ENCODE assay signal across 17 cellular contexts in genomic region chr3:186303985-186304384, GRCh38. TPM values are rescaled to one million over a fixed set of nuclear protein-coding genes. Genes with fewer than 3 reads are reported as not detected.
DNase-seq lines count a peak whose midpoint lies in the region; ATAC-seq and TF ChIP-seq lines count a peak whose summit lies in the region.
"Had no signal": no experiment of that assay in that cellular context is flagged by ENCODE, and none has a peak within 500 bp of the region (broad histone marks: within the 10 kb centered on the region; RNA-seq: fewer than 3 reads in every experiment).

No MANE protein-coding gene starts in this region.

- no peaks in the 10 kb centered on the region for H3K36me3 Mint-ChIP-seq in type B pancreatic cell

- H3K4me1 Mint-ChIP-seq in type B pancreatic cell (ENCODE audit: unreplicated experiment), result no peaks in the 10 kb centered on the region

- H3K4me3 ChIP-seq in HUES48 (ENCODE audit: low read depth, low read length), result no peak overlapping the region
- no peak overlapping the region for H3K4me3 ChIP-seq in ectodermal cell (ENCODE audit: insufficient read depth, low read depth, low read length)
- no peak overlapping the region for H3K4me3 ChIP-seq in thyroid gland (replicated peaks in 1 of 3)

- no peaks in the 10 kb centered on the region for H3K9me3 ChIP-seq in HUES48 (ENCODE audit: control insufficient read depth, insufficient read depth, low read length)
- H3K9me3 ChIP-seq in ectodermal cell (ENCODE audit: control insufficient read depth, low read length), result no peaks in the 10 kb centered on the region
- no peaks in the 10 kb centered on the region for H3K9me3 ChIP-seq in thyroid gland

- no peaks in the 10 kb centered on the region for H3K36me3 ChIP-seq in HUES48 (ENCODE audit: control insufficient read depth, insufficient read depth, low read length)
- no peaks in the 10 kb centered on the region for H3K36me3 ChIP-seq in ectodermal cell (ENCODE audit: control insufficient read depth, insufficient read depth, low read length)
- no peaks in the 10 kb centered on the region for H3K36me3 ChIP-seq in thyroid gland

- peaks cover 13% of the 10 kb centered on the region for H3K27me3 Mint-ChIP-seq in type B pancreatic cell

- no peak overlapping the region for H3K27ac Mint-ChIP-seq in type B pancreatic cell

- H3K9me3 Mint-ChIP-seq in type B pancreatic cell, result no peaks in the 10 kb centered on the region

- H3K27ac ChIP-seq in HUES48 (ENCODE audit: low read depth, low read length), result peak overlapping the region; percentile 52
- peak overlapping the region; percentile 38 for H3K27ac ChIP-seq in ectodermal cell (ENCODE audit: insufficient read depth, low read depth, low read length, poor library complexity, severe bottlenecking)
- no peak overlapping the region for H3K27ac ChIP-seq in thyroid gland
- H3K27ac ChIP-seq: C4-2B had no signal

- H3K4me3 Mint-ChIP-seq in type B pancreatic cell, result no peak overlapping the region

- TF ChIP-seq POLR2A in thyroid gland (IDR thresholded peaks at IDR 0.05), result no peak

- intact Hi-C loops in thyroid gland (cut with DNase I), result no loop called here

- H3K27me3 ChIP-seq in HUES48 (ENCODE audit: control insufficient read depth, insufficient read depth, low read length), result no peaks in the 10 kb centered on the region; the same call in 1 of the 2 replicates
- no peaks in the 10 kb centered on the region for H3K27me3 ChIP-seq in ectodermal cell (ENCODE audit: control insufficient read depth, insufficient read depth, low read length, poor library complexity, severe bottlenecking)
- H3K27me3 ChIP-seq in thyroid gland, result no peaks in the 10 kb centered on the region

- H3K4me1 ChIP-seq in HUES48 (ENCODE audit: control insufficient read depth, insufficient read depth, low read length) (peaks cover 14% of the 10 kb centered on the region), ectodermal cell (ENCODE audit: control insufficient read depth, insufficient read depth, low read length) (peaks cover 26% of the 10 kb centered on the region), thyroid gland (peaks cover 5 to 15% of the 10 kb centered on the region in 2 donors)

- 3 to 6% methylated on average over 11 of the region's 11 CpGs for WGBS in ectodermal cell, 2 experiments
- WGBS in thyroid gland, 2 donors, result 20 to 25% methylated on average over 10 of the region's 11 CpGs

- no peak for TF ChIP-seq CTCF in thyroid gland (IDR thresholded peaks at IDR 0.05)
- TF ChIP-seq CTCF in type B pancreatic cell (conservative IDR thresholded peaks at IDR 0.05), result no peak

- peak; percentile 40 for DNase-seq in kidney glomerular epithelial cell (lab: John Stamatoyannopoulos, UW)
- peak; percentile 49 to 60 for DNase-seq in thyroid gland
- no peak for DNase-seq in T-helper 1 cell
- no peak for DNase-seq in type B pancreatic cell (ENCODE audit: extremely low spot score, unreplicated experiment)
- DNase-seq: COR-L47, DMS153, NCI-H1092 treated with DMSO at 0.1 percent for 48 hours, NCI-H2081 treated with DMSO at 0.1 percent for 48 hours, NCI-H2227 treated with DMSO at 0.1 percent for 48 hours, NCI-H524 had no signal

- no peak overlapping the region for H3K9ac ChIP-seq in HUES48 (ENCODE audit: low read depth, low read length)

- ATAC-seq in HG03139 (IDR thresholded peaks at IDR 0.05; ENCODE audit: unreplicated experiment), result no peak
- ATAC-seq: HCT116, Right ventricle myocardium inferior had no signal

RNA-seq across cellular contexts. Expression of gene DGKG, which starts 58.0 kb away (rescaled TPM):
- 1.6 TPM for polyA plus RNA-seq in ectodermal cell (2013, experiment 1 of 4)
- polyA plus RNA-seq in ectodermal cell (2013, experiment 2 of 4), result 0.69 TPM
- polyA plus RNA-seq in ectodermal cell (2013, experiment 3 of 4), result 0.32 TPM
- polyA plus RNA-seq in ectodermal cell (2013, experiment 4 of 4), result 0.41 TPM
- total RNA-seq in thyroid gland (10 to 100 TPM; 14.5 to 35.1 (median 20.3) TPM), type B pancreatic cell (ENCODE audit: low replicate concordance) (1.5 and 11.6 TPM in 2 replicates)
- total RNA-seq: MCF 10A had no signal

Comparison
In these comparisons a context has a peak if more than half of its experiments do, and no peak if none do; other contexts are left out.
1. H3K27ac ChIP-seq: peak in HUES48 (single experiment) and ectodermal cell (single experiment); none in thyroid gland (0 of 3).
2. DNase-seq: peak in kidney glomerular epithelial cell (single experiment) and thyroid gland (2 of 2); none in T-helper 1 cell (0 of 5) and type B pancreatic cell (single experiment).